ENCODE assay signal across 16 cellular contexts in the genomic region with DNA sequence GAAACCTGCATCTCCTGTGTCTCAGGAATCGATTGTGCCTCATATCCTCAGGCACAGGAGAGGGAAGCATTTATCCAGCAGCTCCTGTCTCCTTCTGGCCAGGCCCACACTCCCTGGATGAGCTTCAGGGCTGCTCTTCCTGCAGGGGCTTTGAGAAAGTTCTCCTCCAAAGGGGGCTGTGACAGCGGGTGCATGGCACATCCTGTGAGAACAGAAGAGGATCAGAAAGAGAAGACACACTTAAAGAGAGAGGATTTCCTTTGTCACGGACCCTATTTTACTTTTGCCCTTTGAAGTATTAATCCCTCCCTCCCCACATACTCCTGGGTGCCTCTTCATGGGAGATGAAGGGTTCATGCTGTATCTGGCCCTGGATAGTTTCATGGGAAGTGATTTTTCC.
"Had no signal": no experiment of that assay in that cellular context is flagged by ENCODE, and none has a peak within 500 bp of the region (broad histone marks: within the 10 kb centered on the region; RNA-seq: fewer than 3 reads in every experiment).

No MANE protein-coding gene starts in this region.

- H3K4me1 ChIP-seq: gastrocnemius medialis, heart right ventricle, tibial nerve, vagina had no signal

- H3K9me3 ChIP-seq: gastrocnemius medialis, heart right ventricle, tibial nerve, vagina had no signal

- H3K27me3 ChIP-seq: dorsolateral prefrontal cortex, gastrocnemius medialis, heart right ventricle, vagina had no signal

- DNase-seq: activated CD4-positive, alpha-beta memory T cell treated with anti-CD3 and anti-CD28 coated beads, Interleukin-2, amount 10 ng/mL, durations not matched to agents 7 days and 5 days; activated effector memory CD4-positive, alpha-beta T cell treated with Interleukin-2 at 50 U/mL for 16 hours; activated T-cell treated with anti-CD3 and anti-CD28 coated beads, Interleukin-2, amount 50 U/mL, for 24 hours; amniotic stem cell; erythroblast; gastrocnemius medialis; heart right ventricle; mesendoderm; natural killer cell; nucleus accumbens; stimulated activated CD4-positive, alpha-beta T cell treated with anti-CD3 and anti-CD28 coated beads, Interleukin-4, amount 100 ng/mL, for 24 hours; stimulated activated naive CD4-positive, alpha-beta T cell had no signal

- ATAC-seq: gastrocnemius medialis, heart right ventricle had no signal

- H3K4me3 ChIP-seq: dorsolateral prefrontal cortex, gastrocnemius medialis, heart right ventricle, skin epidermis, tibial nerve, vagina had no signal

- H3K36me3 ChIP-seq: gastrocnemius medialis, heart right ventricle, tibial nerve, vagina had no signal
